In genomic region chr3:141878326-141878725, GRCh38 we compare ENCODE assay signal across 8 cellular contexts. TPM values are rescaled to one million over a fixed set of nuclear protein-coding genes. Genes with fewer than 3 reads are reported as not detected.
A peak's percentile ranks its signal among the peaks of the same experiment; 100 is the strongest.
DNase-seq lines count a peak whose midpoint lies in the region; ATAC-seq lines count a peak whose summit lies in the region.

No MANE protein-coding gene starts in this region.

- H3K4me3 ChIP-seq in HUES48 (ENCODE audit: low read depth, low read length) = peak overlapping the region; percentile 81
- H3K4me3 ChIP-seq in adipocyte (ENCODE audit: low read length) = peak overlapping the region; percentile 86
- peak overlapping the region; percentile 85 for H3K4me3 ChIP-seq in mesodermal cell (ENCODE audit: extremely low read depth, insufficient read depth, low read length, poor library complexity, severe bottlenecking)

- ATAC-seq in HG02571 (IDR thresholded peaks at IDR 0.05; ENCODE audit: unreplicated experiment) = no peak
- no peak for ATAC-seq in GM18870 (IDR thresholded peaks at IDR 0.05; ENCODE audit: unreplicated experiment)

- DNase-seq in AML-193 (lab: John Stamatoyannopoulos, UW) = peak; percentile 66 to 69
- peak; percentile 15 for DNase-seq in adipocyte (ENCODE audit: low read depth)
- DNase-seq in cortex of kidney (lab: John Stamatoyannopoulos, UW) = no peak
- DNase-seq in superior temporal gyrus (ENCODE audit: extremely low spot score) = no peak

- H3K9me3 ChIP-seq in HUES48 (ENCODE audit: control insufficient read depth, insufficient read depth, low read length) (no peaks in the 10 kb centered on the region), adipocyte (ENCODE audit: control insufficient read depth, low read length) (no peaks in the 10 kb centered on the region), mesodermal cell (ENCODE audit: control insufficient read depth, low read length) (no peaks in the 10 kb centered on the region)

- 0 out of 2 replicates have a peak overlapping the region, but pooled peaks have one; percentile 32 for H3K9ac ChIP-seq in HUES48 (ENCODE audit: low read depth, low read length)
- peak overlapping the region; percentile 88 for H3K9ac ChIP-seq in adipocyte (ENCODE audit: low read length)

- H3K27me3 ChIP-seq in HUES48 (ENCODE audit: control insufficient read depth, insufficient read depth, low read length) (no peaks in the 10 kb centered on the region), adipocyte (replicated peaks; ENCODE audit: control insufficient read depth, insufficient read depth, low read length) (no peaks in the 10 kb centered on the region)

- H3K4me1 ChIP-seq in HUES48 (ENCODE audit: control insufficient read depth, insufficient read depth, low read length) (peaks cover 13% of the 10 kb centered on the region; the same call in 1 of the 2 replicates), adipocyte (ENCODE audit: control insufficient read depth, insufficient read depth, low read length) (peaks cover 12% of the 10 kb centered on the region), mesodermal cell (ENCODE audit: control insufficient read depth, insufficient read depth, low read length, poor library complexity, severe bottlenecking) (peaks cover 7% of the 10 kb centered on the region)

- WGBS in mesodermal cell (ENCODE audit: insufficient coverage in 2 of 2), 2 experiments = no CpG with 5 or more reads among the region's 1 CpG

- no peak overlapping the region for H3K27ac ChIP-seq in HUES48 (ENCODE audit: low read depth, low read length)
- H3K27ac ChIP-seq in mesodermal cell (ENCODE audit: low read depth, low read length, severe bottlenecking) = no peak overlapping the region

- H3K36me3 ChIP-seq in HUES48 (ENCODE audit: control insufficient read depth, insufficient read depth, low read length) (peaks cover 27% of the 10 kb centered on the region), adipocyte (ENCODE audit: control insufficient read depth, insufficient read depth, low read length, severe bottlenecking) (peaks cover 9% of the 10 kb centered on the region), mesodermal cell (ENCODE audit: control insufficient read depth, insufficient read depth, low read length) (peaks cover 21% of the 10 kb centered on the region)

RNA-seq across cellular contexts. Expression of gene ATP1B3, which starts 1.9 kb away (rescaled TPM):
- 227 TPM for polyA plus RNA-seq in mesodermal cell (2013, experiment 1 of 2)
- polyA plus RNA-seq in mesodermal cell (2013, experiment 2 of 2) = 205 TPM

Comparison
In these comparisons a context has a peak if more than half of its experiments do, and no peak if none do; other contexts are left out.
1. DNase-seq: peak in AML-193 (2 of 2) and adipocyte (single experiment); none in cortex of kidney (single experiment) and superior temporal gyrus (single experiment).
2. Peak in every context shown above with its lines, with median percentiles within 50 percentile points of each other: H3K4me3 ChIP-seq.